In the genomic region with DNA sequence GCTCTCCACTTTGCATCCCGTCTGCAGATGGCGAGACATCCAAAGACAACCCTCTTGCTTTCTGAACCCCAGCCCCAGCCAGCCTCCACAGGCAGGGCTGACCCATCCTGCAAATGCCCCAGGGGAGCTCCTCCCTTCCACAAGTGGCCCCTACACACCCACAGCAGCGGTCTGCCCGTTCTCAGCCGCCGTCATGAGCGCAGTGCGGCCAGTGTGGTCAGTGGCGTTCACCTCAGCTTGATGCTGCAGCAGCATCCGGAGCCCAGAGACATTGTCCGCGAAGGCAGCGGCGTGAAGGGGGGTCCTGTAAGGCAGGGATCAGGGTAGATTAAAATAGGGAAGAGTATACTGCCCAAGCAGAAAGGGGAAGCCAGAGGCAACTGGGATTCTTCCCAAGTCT, we compare ENCODE assay signal across 18 cellular contexts. TPM values are rescaled to one million over a fixed set of nuclear protein-coding genes. Genes with fewer than 3 reads are reported as not detected.
A peak's percentile ranks its signal among the peaks of the same experiment; 100 is the strongest.
DNase-seq lines count a peak whose midpoint lies in the region; ATAC-seq and TF ChIP-seq lines count a peak whose summit lies in the region.
"Had no signal": no experiment of that assay in that cellular context is flagged by ENCODE, and none has a peak within 500 bp of the region (broad histone marks: within the 10 kb centered on the region; RNA-seq: fewer than 3 reads in every experiment).

No MANE protein-coding gene starts in this region.

- peaks cover 2% of the 10 kb centered on the region for H3K27me3 Mint-ChIP-seq in neural progenitor cell (ENCODE audit: insufficient read depth, low read depth)
- H3K27me3 Mint-ChIP-seq: CD4-positive, alpha-beta T cell had no signal

- intact Hi-C loops in body of pancreas (cut with DNase I) = no loop called here

- no peak for ATAC-seq in body of pancreas

- H3K4me1 ChIP-seq in HEK293 (ENCODE audit: control insufficient read depth, insufficient read depth, low read length) = no peaks in the 10 kb centered on the region
- peaks cover 34% of the 10 kb centered on the region for H3K4me1 ChIP-seq in body of pancreas
- H3K4me1 ChIP-seq in neural progenitor cell = no peaks in the 10 kb centered on the region
- H3K4me1 ChIP-seq: HAP-1 had no signal

- POLR2A ChIA-PET in HEK293 (lab: Yijun Ruan, JAX) (interaction anchor here (1.2 to 1.7 kb wide), 2 partner anchors 13 to 23 kb away, joined by 4 to 6 read pairs; a partner anchor contains a TSS), RWPE1 (lab: Yijun Ruan, JAX; ENCODE audit: low non-redundant PET) (no interaction called here)

- no peak overlapping the region for H3K9ac ChIP-seq in neural progenitor cell

- no peaks in the 10 kb centered on the region for H4K20me1 ChIP-seq in neural progenitor cell (ENCODE audit: low read depth)

- WGBS in body of pancreas, 2 donors = 91 to 94% methylated on average over 8 to 14 of the region's 14 CpGs

- H3K4me2 ChIP-seq in neural progenitor cell = no peak overlapping the region

- H3K27ac ChIP-seq in HEK293 (ENCODE audit: extremely low read depth, low read depth, low read length) (no peak overlapping the region), RWPE1 (peak overlapping the region; percentile 42), body of pancreas (peak overlapping the region; percentile 46 to 69 (median 56)), neural progenitor cell (no peak overlapping the region), WERI-Rb-1 (no peak overlapping the region)
- H3K27ac ChIP-seq: GM23248 had no signal

- peak overlapping the region; percentile 27 for H3K4me3 Mint-ChIP-seq in neural progenitor cell
- H3K4me3 Mint-ChIP-seq: CD4-positive, alpha-beta T cell had no signal

- no peak for DNase-seq in RWPE1 (ENCODE audit: low spot score)
- DNase-seq in body of pancreas = no peak
- DNase-seq in neural progenitor cell (ENCODE audit: low spot score) = no peak
- DNase-seq in NCI-H2107 (lab: John Stamatoyannopoulos, UW) = no peak
- no peak for DNase-seq in NAMALWA (ENCODE audit: low spot score)
- DNase-seq in WERI-Rb-1 = no peak
- DNase-seq: C1 segment of cervical spinal cord; Caco-2; CD4-positive, alpha-beta T cell; DMS153; DMS79; GDM1 had no signal

- peaks cover 8% of the 10 kb centered on the region for H3K4me1 Mint-ChIP-seq in neural progenitor cell

- no peaks in the 10 kb centered on the region for H3K9me3 ChIP-seq in HEK293 (ENCODE audit: control insufficient read depth, insufficient read depth, low read depth, low read length)
- H3K9me3 ChIP-seq in body of pancreas = no peaks in the 10 kb centered on the region
- H3K9me3 ChIP-seq in neural progenitor cell (ENCODE audit: low read depth) = no peaks in the 10 kb centered on the region
- H3K9me3 ChIP-seq in WERI-Rb-1 (ENCODE audit: severe bottlenecking) = no peaks in the 10 kb centered on the region
- H3K9me3 ChIP-seq: BE2C, Caco-2, HAP-1 had no signal

- H2AFZ ChIP-seq in neural progenitor cell (replicated peaks) = no peak overlapping the region
- H2AFZ ChIP-seq: GM23248 had no signal

- CTCF ChIA-PET in HEK293 (lab: Yijun Ruan, JAX) (interaction anchor here (0.6 to 0.9 kb wide), 2 partner anchors 13 to 42 kb away, joined by 4 read pairs; a partner anchor contains a TSS), RWPE1 (lab: Yijun Ruan, JAX) (no interaction called here)

- peaks cover 23 to 90% of the 10 kb centered on the region in 2 experiments; a peak in 2 of 3 replicates for H3K36me3 ChIP-seq in HEK293 (ENCODE audit: control insufficient read depth in 2 of 2, insufficient read depth in 1 of 2, low read length in 2 of 2)
- peaks cover 15 to 32% of the 10 kb centered on the region in 2 donors for H3K36me3 ChIP-seq in body of pancreas (replicated peaks in 1 of 2; ENCODE audit: insufficient read depth in 1 of 2, low read depth in 2 of 2)
- peaks cover 3% of the 10 kb centered on the region for H3K36me3 ChIP-seq in neural progenitor cell
- H3K36me3 ChIP-seq in WERI-Rb-1 = peaks cover 82% of the 10 kb centered on the region

- H3K9me3 Mint-ChIP-seq in neural progenitor cell = no peaks in the 10 kb centered on the region
- H3K9me3 Mint-ChIP-seq: CD4-positive, alpha-beta T cell had no signal

- H3K4me3 ChIP-seq in HEK293 (ENCODE audit: low read depth, low read length) (no peak overlapping the region), body of pancreas (no peak overlapping the region), neural progenitor cell (no peak overlapping the region), WERI-Rb-1 (ENCODE audit: low read depth, low read length) (no peak overlapping the region)
- H3K4me3 ChIP-seq: GM23248, HAP-1 had no signal

- no peaks in the 10 kb centered on the region for H3F3A ChIP-seq in neural progenitor cell (ENCODE audit: low read depth)

- TF ChIP-seq CTCF in HEK293 (tag by site-specific recombination; IDR thresholded peaks at IDR 0.05) = no peak
- no peak for TF ChIP-seq CTCF in RWPE1 (conservative IDR thresholded peaks at IDR 0.05; ENCODE audit: low read depth)
- no peak for TF ChIP-seq CTCF in body of pancreas (IDR thresholded peaks at IDR 0.05)
- TF ChIP-seq CTCF in neural progenitor cell (IDR thresholded peaks at IDR 0.05) = no peak
- TF ChIP-seq CTCF in WERI-Rb-1 (IDR thresholded peaks at IDR 0.05; ENCODE audit: low read depth, low read length) = no peak

- H3K79me2 ChIP-seq in neural progenitor cell (ENCODE audit: low read depth) = no peaks in the 10 kb centered on the region

- peaks cover 40% of the 10 kb centered on the region for H3K36me3 Mint-ChIP-seq in neural progenitor cell

- H3K27ac Mint-ChIP-seq in neural progenitor cell = no peak overlapping the region
- H3K27ac Mint-ChIP-seq: CD4-positive, alpha-beta T cell had no signal

- H3K27me3 ChIP-seq in body of pancreas = no peaks in the 10 kb centered on the region
- no peaks in the 10 kb centered on the region for H3K27me3 ChIP-seq in neural progenitor cell
- no peaks in the 10 kb centered on the region for H3K27me3 ChIP-seq in WERI-Rb-1 (ENCODE audit: insufficient read depth, low read depth, severe bottlenecking)
- H3K27me3 ChIP-seq: BE2C had no signal

- no peak for TF ChIP-seq POLR2A in body of pancreas (IDR thresholded peaks at IDR 0.05)

TF ChIP-seq in HEK293, 187 proteins besides CTCF, POLR2A, EP300 and RAD21:
- TF ChIP-seq WT1 (tag by site-specific recombination; IDR thresholded peaks at IDR 0.05) (no peak), ZBTB20 (tag by site-specific recombination; IDR thresholded peaks at IDR 0.05) (no peak)
- TF ChIP-seq, protein P1, sequence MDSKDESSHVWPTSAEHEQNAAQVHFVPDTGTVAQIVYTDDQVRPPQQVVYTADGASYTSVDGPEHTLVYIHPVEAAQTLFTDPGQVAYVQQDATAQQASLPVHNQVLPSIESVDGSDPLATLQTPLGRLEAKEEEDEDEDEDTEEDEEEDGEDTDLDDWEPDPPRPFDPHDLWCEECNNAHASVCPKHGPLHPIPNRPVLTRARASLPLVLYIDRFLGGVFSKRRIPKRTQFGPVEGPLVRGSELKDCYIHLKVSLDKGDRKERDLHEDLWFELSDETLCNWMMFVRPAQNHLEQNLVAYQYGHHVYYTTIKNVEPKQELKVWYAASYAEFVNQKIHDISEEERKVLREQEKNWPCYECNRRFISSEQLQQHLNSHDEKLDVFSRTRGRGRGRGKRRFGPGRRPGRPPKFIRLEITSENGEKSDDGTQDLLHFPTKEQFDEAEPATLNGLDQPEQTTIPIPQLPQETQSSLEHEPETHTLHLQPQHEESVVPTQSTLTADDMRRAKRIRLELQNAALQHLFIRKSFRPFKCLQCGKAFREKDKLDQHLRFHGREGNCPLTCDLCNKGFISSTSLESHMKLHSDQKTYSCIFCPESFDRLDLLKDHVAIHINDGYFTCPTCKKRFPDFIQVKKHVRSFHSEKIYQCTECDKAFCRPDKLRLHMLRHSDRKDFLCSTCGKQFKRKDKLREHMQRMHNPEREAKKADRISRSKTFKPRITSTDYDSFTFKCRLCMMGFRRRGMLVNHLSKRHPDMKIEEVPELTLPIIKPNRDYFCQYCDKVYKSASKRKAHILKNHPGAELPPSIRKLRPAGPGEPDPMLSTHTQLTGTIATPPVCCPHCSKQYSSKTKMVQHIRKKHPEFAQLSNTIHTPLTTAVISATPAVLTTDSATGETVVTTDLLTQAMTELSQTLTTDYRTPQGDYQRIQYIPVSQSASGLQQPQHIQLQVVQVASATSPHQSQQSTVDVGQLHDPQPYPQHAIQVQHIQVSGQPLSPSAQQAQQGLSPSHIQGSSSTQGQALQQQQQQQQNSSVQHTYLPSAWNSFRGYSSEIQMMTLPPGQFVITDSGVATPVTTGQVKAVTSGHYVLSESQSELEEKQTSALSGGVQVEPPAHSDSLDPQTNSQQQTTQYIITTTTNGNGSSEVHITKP (tag by site-specific recombination; IDR thresholded peaks at IDR 0.05) = 0 out of 2 replicates have a peak, but pooled peaks have one; percentile 40

RNA-seq across cellular contexts. Expression of a gene that starts 13.7 kb away (rescaled TPM):
- 10 to 100 TPM; 15.2 to 21.0 TPM for total RNA-seq in body of pancreas
- total RNA-seq in neural progenitor cell (ENCODE audit: low replicate concordance) = 9.1 and 18.1 TPM in 2 replicates

RNA-seq across cellular contexts. Expression of a gene that starts 14.6 kb away (rescaled TPM):
- 100 to 1,000 TPM; 306 to 333 TPM for total RNA-seq in body of pancreas
- 0.54 and 1.5 TPM in 2 replicates for total RNA-seq in neural progenitor cell (ENCODE audit: low replicate concordance)
- total RNA-seq: A172, GM23248, H4 had no signal

RNA-seq across cellular contexts. Expression of a gene that starts 20.4 kb away (rescaled TPM):
- total RNA-seq in body of pancreas = 10 to 100 TPM; 11.9 to 16.3 TPM
- 27.9 and 40.9 TPM in 2 replicates for total RNA-seq in neural progenitor cell (ENCODE audit: low replicate concordance)

RNA-seq across cellular contexts. Expression of a gene that starts 22.2 kb away (rescaled TPM):
- total RNA-seq in body of pancreas (10 to 100 TPM; 28.0 to 34.9 TPM), neural progenitor cell (ENCODE audit: low replicate concordance) (32.1 and 41.8 TPM in 2 replicates)

RNA-seq across cellular contexts. Expression of a gene that starts 22.8 kb away (rescaled TPM):
- total RNA-seq in body of pancreas (10 to 100 TPM; 13.2 TPM), neural progenitor cell (ENCODE audit: low replicate concordance) (52.1 and 68.9 TPM in 2 replicates)

Comparison
In these comparisons a context has a peak if more than half of its experiments do, and no peak if none do; other contexts are left out.
1. H3K27ac ChIP-seq: peak in RWPE1 (single experiment) and body of pancreas (4 of 4); none in HEK293 (single experiment), neural progenitor cell (single experiment) and WERI-Rb-1 (single experiment).
2. RNA of a gene that starts 14.6 kb away (total RNA-seq): 306 to 333 TPM in body of pancreas; 0.54 to 1.5 TPM in neural progenitor cell; every median in the first group is over 100 times any median in the second.